Comparison of ENCODE assay signal across 1 cellular context in the genomic region with DNA sequence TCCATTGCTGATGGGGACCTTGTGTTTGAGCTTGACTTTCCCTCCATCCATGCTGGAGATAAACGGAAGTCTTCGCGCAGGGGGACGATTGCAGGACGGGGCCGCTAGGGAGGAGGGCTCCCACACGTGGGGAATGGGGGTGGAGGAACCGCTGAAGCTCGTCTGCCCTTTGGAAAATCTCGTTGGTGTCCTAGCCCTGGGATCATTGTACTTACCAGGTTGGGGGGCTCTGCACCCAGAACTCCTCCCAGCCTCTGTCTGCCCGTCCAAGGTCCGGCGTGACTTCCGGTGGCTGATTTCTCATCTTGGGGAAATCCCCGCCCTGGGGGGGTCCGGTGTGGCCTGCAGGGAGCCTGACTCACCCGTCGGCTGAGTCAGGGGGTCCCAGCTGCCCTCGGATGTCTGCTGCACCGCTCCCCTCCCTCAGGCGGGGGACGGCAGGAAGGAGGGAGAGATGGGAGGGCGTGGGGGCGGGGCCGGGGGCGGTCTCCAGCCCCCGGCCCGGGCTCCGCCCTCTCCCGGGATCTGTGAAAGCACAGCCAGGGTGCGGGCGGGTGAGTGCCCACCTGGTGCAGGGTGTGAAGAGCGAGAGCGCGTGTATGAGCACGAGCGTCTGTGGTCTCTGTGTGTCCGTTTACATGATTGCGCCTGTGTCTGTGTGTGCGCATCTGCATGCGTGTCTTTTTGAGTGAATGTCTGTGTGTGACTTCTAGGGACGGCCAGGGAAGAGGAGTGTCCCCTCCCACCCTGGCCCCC.
TF ChIP-seq lines count a peak whose summit lies in the region.

No MANE protein-coding gene starts in this region.

TF ChIP-seq in K562, 482 proteins besides CTCF, POLR2A, EP300 and RAD21 (continued from another document and continues in another):
- TF ChIP-seq, protein P1, sequence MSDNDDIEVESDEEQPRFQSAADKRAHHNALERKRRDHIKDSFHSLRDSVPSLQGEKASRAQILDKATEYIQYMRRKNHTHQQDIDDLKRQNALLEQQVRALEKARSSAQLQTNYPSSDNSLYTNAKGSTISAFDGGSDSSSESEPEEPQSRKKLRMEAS (CRISPR knock-in tag; IDR thresholded peaks at IDR 0.05) = peak; percentile 90
- 0 out of 2 replicates have a peak, but pooled peaks have one; percentile 7 for TF ChIP-seq BCOR (IDR thresholded peaks at IDR 0.05)
- peak; percentile 95 for TF ChIP-seq VEZF1 (CRISPR knock-in tag; IDR thresholded peaks at IDR 0.05)
- no peak for TF ChIP-seq WHSC1 (IDR thresholded peaks at IDR 0.05; ENCODE audit: low read length)
- 0 out of 2 replicates have a peak, but pooled peaks have one; percentile 37 for TF ChIP-seq ZBTB43 (CRISPR knock-in tag; IDR thresholded peaks at IDR 0.05)
- TF ChIP-seq SMARCA4 (IDR thresholded peaks at IDR 0.05) = peak; percentile 75
- TF ChIP-seq COPS2 (conservative IDR thresholded peaks at IDR 0.05) = no peak
- TF ChIP-seq, protein P2, sequence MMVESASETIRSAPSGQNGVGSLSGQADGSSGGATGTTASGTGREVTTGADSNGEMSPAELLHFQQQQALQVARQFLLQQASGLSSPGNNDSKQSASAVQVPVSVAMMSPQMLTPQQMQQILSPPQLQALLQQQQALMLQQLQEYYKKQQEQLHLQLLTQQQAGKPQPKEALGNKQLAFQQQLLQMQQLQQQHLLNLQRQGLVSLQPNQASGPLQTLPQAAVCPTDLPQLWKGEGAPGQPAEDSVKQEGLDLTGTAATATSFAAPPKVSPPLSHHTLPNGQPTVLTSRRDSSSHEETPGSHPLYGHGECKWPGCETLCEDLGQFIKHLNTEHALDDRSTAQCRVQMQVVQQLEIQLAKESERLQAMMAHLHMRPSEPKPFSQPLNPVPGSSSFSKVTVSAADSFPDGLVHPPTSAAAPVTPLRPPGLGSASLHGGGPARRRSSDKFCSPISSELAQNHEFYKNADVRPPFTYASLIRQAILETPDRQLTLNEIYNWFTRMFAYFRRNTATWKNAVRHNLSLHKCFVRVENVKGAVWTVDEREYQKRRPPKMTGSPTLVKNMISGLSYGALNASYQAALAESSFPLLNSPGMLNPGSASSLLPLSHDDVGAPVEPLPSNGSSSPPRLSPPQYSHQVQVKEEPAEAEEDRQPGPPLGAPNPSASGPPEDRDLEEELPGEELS (CRISPR knock-in tag; IDR thresholded peaks at IDR 0.05; ENCODE audit: borderline replicate concordance) = no peak
- TF ChIP-seq ZC3H11A (IDR thresholded peaks at IDR 0.05; ENCODE audit: low read depth, low read length) = no peak
- TF ChIP-seq, protein P3, sequence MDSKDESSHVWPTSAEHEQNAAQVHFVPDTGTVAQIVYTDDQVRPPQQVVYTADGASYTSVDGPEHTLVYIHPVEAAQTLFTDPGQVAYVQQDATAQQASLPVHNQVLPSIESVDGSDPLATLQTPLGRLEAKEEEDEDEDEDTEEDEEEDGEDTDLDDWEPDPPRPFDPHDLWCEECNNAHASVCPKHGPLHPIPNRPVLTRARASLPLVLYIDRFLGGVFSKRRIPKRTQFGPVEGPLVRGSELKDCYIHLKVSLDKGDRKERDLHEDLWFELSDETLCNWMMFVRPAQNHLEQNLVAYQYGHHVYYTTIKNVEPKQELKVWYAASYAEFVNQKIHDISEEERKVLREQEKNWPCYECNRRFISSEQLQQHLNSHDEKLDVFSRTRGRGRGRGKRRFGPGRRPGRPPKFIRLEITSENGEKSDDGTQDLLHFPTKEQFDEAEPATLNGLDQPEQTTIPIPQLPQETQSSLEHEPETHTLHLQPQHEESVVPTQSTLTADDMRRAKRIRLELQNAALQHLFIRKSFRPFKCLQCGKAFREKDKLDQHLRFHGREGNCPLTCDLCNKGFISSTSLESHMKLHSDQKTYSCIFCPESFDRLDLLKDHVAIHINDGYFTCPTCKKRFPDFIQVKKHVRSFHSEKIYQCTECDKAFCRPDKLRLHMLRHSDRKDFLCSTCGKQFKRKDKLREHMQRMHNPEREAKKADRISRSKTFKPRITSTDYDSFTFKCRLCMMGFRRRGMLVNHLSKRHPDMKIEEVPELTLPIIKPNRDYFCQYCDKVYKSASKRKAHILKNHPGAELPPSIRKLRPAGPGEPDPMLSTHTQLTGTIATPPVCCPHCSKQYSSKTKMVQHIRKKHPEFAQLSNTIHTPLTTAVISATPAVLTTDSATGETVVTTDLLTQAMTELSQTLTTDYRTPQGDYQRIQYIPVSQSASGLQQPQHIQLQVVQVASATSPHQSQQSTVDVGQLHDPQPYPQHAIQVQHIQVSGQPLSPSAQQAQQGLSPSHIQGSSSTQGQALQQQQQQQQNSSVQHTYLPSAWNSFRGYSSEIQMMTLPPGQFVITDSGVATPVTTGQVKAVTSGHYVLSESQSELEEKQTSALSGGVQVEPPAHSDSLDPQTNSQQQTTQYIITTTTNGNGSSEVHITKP (IDR thresholded peaks at IDR 0.05; ENCODE audit: partially characterized antibody) = peak; percentile 89
- no peak for TF ChIP-seq FOXJ2 (tag; IDR thresholded peaks at IDR 0.05)
- TF ChIP-seq ARHGAP35 (IDR thresholded peaks at IDR 0.05; ENCODE audit: partially characterized antibody) = no peak
- no peak for TF ChIP-seq IRF9 (tag; IDR thresholded peaks at IDR 0.05)
- no peak for TF ChIP-seq HSF4 (CRISPR knock-in tag; IDR thresholded peaks at IDR 0.05; ENCODE audit: borderline replicate concordance)
- peak; percentile 81; the same call in 1 of the 2 replicates for TF ChIP-seq NR4A1 (CRISPR knock-in tag; IDR thresholded peaks at IDR 0.05)
- TF ChIP-seq NR4A1 (tag; IDR thresholded peaks at IDR 0.05) = no peak; the same call in 1 of the 2 replicates
- no peak for TF ChIP-seq CCAR2 (IDR thresholded peaks at IDR 0.05; ENCODE audit: low read depth, low read length)
- TF ChIP-seq, protein P4, sequence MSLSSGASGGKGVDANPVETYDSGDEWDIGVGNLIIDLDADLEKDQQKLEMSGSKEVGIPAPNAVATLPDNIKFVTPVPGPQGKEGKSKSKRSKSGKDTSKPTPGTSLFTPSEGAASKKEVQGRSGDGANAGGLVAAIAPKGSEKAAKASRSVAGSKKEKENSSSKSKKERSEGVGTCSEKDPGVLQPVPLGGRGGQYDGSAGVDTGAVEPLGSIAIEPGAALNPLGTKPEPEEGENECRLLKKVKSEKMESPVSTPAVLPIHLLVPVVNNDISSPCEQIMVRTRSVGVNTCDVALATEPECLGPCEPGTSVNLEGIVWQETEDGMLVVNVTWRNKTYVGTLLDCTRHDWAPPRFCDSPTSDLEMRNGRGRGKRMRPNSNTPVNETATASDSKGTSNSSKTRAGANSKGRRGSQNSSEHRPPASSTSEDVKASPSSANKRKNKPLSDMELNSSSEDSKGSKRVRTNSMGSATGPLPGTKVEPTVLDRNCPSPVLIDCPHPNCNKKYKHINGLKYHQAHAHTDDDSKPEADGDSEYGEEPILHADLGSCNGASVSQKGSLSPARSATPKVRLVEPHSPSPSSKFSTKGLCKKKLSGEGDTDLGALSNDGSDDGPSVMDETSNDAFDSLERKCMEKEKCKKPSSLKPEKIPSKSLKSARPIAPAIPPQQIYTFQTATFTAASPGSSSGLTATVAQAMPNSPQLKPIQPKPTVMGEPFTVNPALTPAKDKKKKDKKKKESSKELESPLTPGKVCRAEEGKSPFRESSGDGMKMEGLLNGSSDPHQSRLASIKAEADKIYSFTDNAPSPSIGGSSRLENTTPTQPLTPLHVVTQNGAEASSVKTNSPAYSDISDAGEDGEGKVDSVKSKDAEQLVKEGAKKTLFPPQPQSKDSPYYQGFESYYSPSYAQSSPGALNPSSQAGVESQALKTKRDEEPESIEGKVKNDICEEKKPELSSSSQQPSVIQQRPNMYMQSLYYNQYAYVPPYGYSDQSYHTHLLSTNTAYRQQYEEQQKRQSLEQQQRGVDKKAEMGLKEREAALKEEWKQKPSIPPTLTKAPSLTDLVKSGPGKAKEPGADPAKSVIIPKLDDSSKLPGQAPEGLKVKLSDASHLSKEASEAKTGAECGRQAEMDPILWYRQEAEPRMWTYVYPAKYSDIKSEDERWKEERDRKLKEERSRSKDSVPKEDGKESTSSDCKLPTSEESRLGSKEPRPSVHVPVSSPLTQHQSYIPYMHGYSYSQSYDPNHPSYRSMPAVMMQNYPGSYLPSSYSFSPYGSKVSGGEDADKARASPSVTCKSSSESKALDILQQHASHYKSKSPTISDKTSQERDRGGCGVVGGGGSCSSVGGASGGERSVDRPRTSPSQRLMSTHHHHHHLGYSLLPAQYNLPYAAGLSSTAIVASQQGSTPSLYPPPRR (CRISPR knock-in tag; IDR thresholded peaks at IDR 0.05; ENCODE audit: borderline replicate concordance) = 0 out of 2 replicates have a peak, but pooled peaks have one; percentile 53
- peak; percentile 73 for TF ChIP-seq NFIC (IDR thresholded peaks at IDR 0.05)
- no peak for TF ChIP-seq POLR2H (tag; IDR thresholded peaks at IDR 0.05; ENCODE audit: low read depth)
- 0 out of 2 replicates have a peak, but pooled peaks have one; percentile 19 for TF ChIP-seq KDM2B (CRISPR knock-in tag; IDR thresholded peaks at IDR 0.05)
- 0 out of 2 replicates have a peak, but pooled peaks have one; percentile 23 for TF ChIP-seq HIVEP1 (CRISPR knock-in tag; IDR thresholded peaks at IDR 0.05)
- TF ChIP-seq ZEB2 (IDR thresholded peaks at IDR 0.05) = 0 out of 2 replicates have a peak, but pooled peaks have one; percentile 21
- peak; percentile 10; the same call in 1 of the 2 replicates for TF ChIP-seq GATAD2B (IDR thresholded peaks at IDR 0.05; ENCODE audit: borderline replicate concordance)
- TF ChIP-seq CREBBP (IDR thresholded peaks at IDR 0.05; ENCODE audit: low read depth, low read length) = no peak
